ENCODE assay signal across 2 cellular contexts in genomic region chr2:147346142-147346541, GRCh38.
A peak's percentile ranks its signal among the peaks of the same experiment; 100 is the strongest.
TF ChIP-seq lines count a peak whose summit lies in the region.

No MANE protein-coding gene starts in this region.

TF ChIP-seq in Ishikawa, 13 proteins besides CTCF, POLR2A, EP300 and RAD21:
- TF ChIP-seq YY1 (IDR thresholded peaks at IDR 0.05; ENCODE audit: low read depth) (no peak), CEBPB (IDR thresholded peaks at IDR 0.05) (0 out of 2 replicates have a peak, but pooled peaks have one; percentile 30), TEAD4 (IDR thresholded peaks at IDR 0.05) (no peak)

TF ChIP-seq in H1, 55 proteins besides CTCF, POLR2A, EP300 and RAD21:
- TF ChIP-seq GTF2F1 (IDR thresholded peaks at IDR 0.05; ENCODE audit: borderline replicate concordance, low read depth, low read length) (no peak), CEBPB (IDR thresholded peaks at IDR 0.05; ENCODE audit: low read depth, low read length) (peak; percentile 7; the same call in 1 of the 2 replicates)
